In the genomic region with DNA sequence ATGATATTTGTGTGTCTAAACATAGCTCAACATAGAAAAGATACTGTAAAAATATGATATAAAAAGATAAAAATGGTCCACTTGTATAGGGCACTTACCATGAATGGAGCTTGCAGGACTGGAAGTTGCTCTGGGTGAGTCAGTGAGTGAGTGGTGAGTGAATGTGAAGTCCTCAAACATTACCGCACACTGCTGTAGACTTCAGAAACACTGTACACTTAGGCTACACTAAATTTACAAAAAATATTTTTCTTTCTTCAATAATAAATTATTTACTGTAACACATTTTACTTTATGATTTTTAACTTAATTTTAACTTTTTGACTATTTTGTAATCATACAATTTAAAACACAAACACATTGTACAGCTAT, we compare ENCODE assay signal across 30 cellular contexts.
"Had no signal": no experiment of that assay in that cellular context is flagged by ENCODE, and none has a peak within 500 bp of the region (broad histone marks: within the 10 kb centered on the region; RNA-seq: fewer than 3 reads in every experiment).

No MANE protein-coding gene starts in this region.

- H3K36me3 ChIP-seq: adrenal gland, cardiac muscle cell, colonic mucosa, gastroesophageal sphincter had no signal

- H3K27ac ChIP-seq: adrenal gland, body of pancreas, cardiac muscle cell, colonic mucosa, foreskin keratinocyte, gastroesophageal sphincter, VCaP had no signal

- FAIRE-seq: endometrium, endothelial cell of umbilical vein, TTC549 had no signal

- H3K4me3 ChIP-seq: adrenal gland, body of pancreas, cardiac muscle cell, colonic mucosa, gastroesophageal sphincter had no signal

- H3K27me3 ChIP-seq: adrenal gland, body of pancreas, cardiac muscle cell, colonic mucosa, foreskin keratinocyte, gastroesophageal sphincter had no signal

- H3K4me1 ChIP-seq: adrenal gland, body of pancreas, colonic mucosa, gastroesophageal sphincter had no signal

- ATAC-seq: activated naive CD8-positive, alpha-beta T cell treated with anti-CD3 and anti-CD28 coated beads, Interleukin-2, amount 50 U/mL, for 24 hours; activated T-cell treated with anti-CD3 and anti-CD28 coated beads, Interleukin-2, amount 50 U/mL, for 72 hours; body of pancreas; esophagus mucosa; foreskin keratinocyte; gastroesophageal sphincter; WTC11 had no signal

- DNase-seq: activated CD4-positive, alpha-beta memory T cell treated with anti-CD3 and anti-CD28 coated beads, Interleukin-2, amount 10 ng/mL, durations not matched to agents 7 days and 5 days; activated CD4-positive, alpha-beta T cell treated with anti-CD3 and anti-CD28 coated beads for 1 hour; activated CD4-positive, alpha-beta T cell treated with anti-CD3 and anti-CD28 coated beads for 4 hours; activated CD4-positive, alpha-beta T cell treated with anti-CD3 and anti-CD28 coated beads, Interleukin-2, amount 10 ng/mL, durations not matched to agents 7 days and 5 days; activated CD4-positive, alpha-beta T cell treated with anti-CD3 and anti-CD28 coated beads, Interleukin-2, amount 50 U/mL, for 4 hours; activated CD8-positive, alpha-beta memory T cell treated with anti-CD3 and anti-CD28 coated beads, Interleukin-2, amount 50 U/mL, for 48 hours; activated naive CD4-positive, alpha-beta T cell treated with anti-CD3 and anti-CD28 coated beads for 36 hours; activated naive CD8-positive, alpha-beta T cell treated with anti-CD3 and anti-CD28 coated beads for 36 hours; activated naive CD8-positive, alpha-beta T cell treated with anti-CD3 and anti-CD28 coated beads, Interleukin-2, amount 50 U/mL, for 24 hours; activated T-cell treated with anti-CD3 and anti-CD28 coated beads for 4 hours; activated T-cell treated with anti-CD3 and anti-CD28 coated beads, Interleukin-2, amount 50 U/mL, for 24 hours; activated T-cell treated with anti-CD3 and anti-CD28 coated beads, Interleukin-2, amount 50 U/mL, for 72 hours; adrenal gland; amygdala; aorta; body of pancreas; central memory CD4-positive, alpha-beta T cell; cerebellar nuclear complex; colonic mucosa; effector CD8-positive, alpha-beta T cell; foreskin keratinocyte; T-helper 2 cell had no signal

- H3K9me3 ChIP-seq: adrenal gland, body of pancreas, colonic mucosa, gastroesophageal sphincter had no signal
